37 cellular contexts compared by ENCODE assay signal in genomic region chrX:74774988-74775387, GRCh38.
A peak's percentile ranks its signal among the peaks of the same experiment; 100 is the strongest.
DNase-seq lines count a peak whose midpoint lies in the region; ATAC-seq, FAIRE-seq and TF ChIP-seq lines count a peak whose summit lies in the region.
"Had no signal": no experiment of that assay in that cellular context is flagged by ENCODE, and none has a peak within 500 bp of the region (broad histone marks: within the 10 kb centered on the region; RNA-seq: fewer than 3 reads in every experiment).

No MANE protein-coding gene starts in this region.

- H3K27ac ChIP-seq in caudate nucleus (ENCODE audit: low read depth, low read length) = peak overlapping the region; percentile 49
- H3K27ac ChIP-seq in neural cell (ENCODE audit: low read length) = peak overlapping the region; percentile 53
- no peak overlapping the region for H3K27ac ChIP-seq in neural progenitor cell
- H3K27ac ChIP-seq: 22Rv1; A549; BLaER1; BLaER1 treated with 17β-estradiol and CSF1 and Interleukin-3, amounts not matched to agents 10 nM and 100 nM; C4-2B had no signal

- no peak for ATAC-seq in HG03135 (IDR thresholded peaks at IDR 0.05; ENCODE audit: unreplicated experiment)
- ATAC-seq: A549; CD8-positive, alpha-beta T cell had no signal

- no peaks in the 10 kb centered on the region for H3K9me3 Mint-ChIP-seq in neural progenitor cell
- H3K9me3 Mint-ChIP-seq: CD4-positive, alpha-beta memory T cell; CD4-positive, alpha-beta T cell; CD8-positive, alpha-beta memory T cell; CD8-positive, alpha-beta T cell had no signal

- DNase-seq in caudate nucleus (lab: John Stamatoyannopoulos, UW) (peak in 1 of 61 donors; percentile 0), putamen (ENCODE audit: low spot score) (peak; percentile 10), NCI-H2196 treated with DMSO at 0.1 percent for 48 hours (lab: John Stamatoyannopoulos, UW; ENCODE audit: unreplicated experiment) (no peak), neural progenitor cell (ENCODE audit: low spot score) (no peak), NCI-H1048 (lab: John Stamatoyannopoulos, UW) (no peak)
- DNase-seq: 8988T; ACHN; AML-193; BE2C; C1 segment of cervical spinal cord; Caco-2; Calu3; CD4-positive, alpha-beta memory T cell; CD4-positive, alpha-beta T cell; CD4-positive, CD25-positive, alpha-beta regulatory T cell; CD8-positive, alpha-beta memory T cell; CD8-positive, alpha-beta T cell; COR-L47; DMS 273 treated with DMSO at 0.1 percent for 48 hours; DMS153; DMS53; DMS79; DMS79 treated with DMSO at 0.1 percent for 48 hours; DND-41; EL had no signal

- H3F3A ChIP-seq in neural cell (ENCODE audit: insufficient read depth, low read length, poor library complexity, severe bottlenecking) (no peaks in the 10 kb centered on the region), neural progenitor cell (ENCODE audit: low read depth) (no peaks in the 10 kb centered on the region)

- no peaks in the 10 kb centered on the region for H3K27me3 ChIP-seq in neural cell (ENCODE audit: insufficient read depth, low read depth, low read length)
- no peaks in the 10 kb centered on the region for H3K27me3 ChIP-seq in neural progenitor cell
- H3K27me3 ChIP-seq: BE2C had no signal

- no peaks in the 10 kb centered on the region for H4K20me1 ChIP-seq in neural cell (ENCODE audit: insufficient read depth)
- no peaks in the 10 kb centered on the region for H4K20me1 ChIP-seq in neural progenitor cell (ENCODE audit: low read depth)
- H4K20me1 ChIP-seq: BLaER1; BLaER1 treated with 17β-estradiol and CSF1 and Interleukin-3, amounts not matched to agents 10 nM and 100 nM had no signal

- TF ChIP-seq CTCF in neural cell (IDR thresholded peaks at IDR 0.05; ENCODE audit: poor library complexity, severe bottlenecking) (no peak), neural progenitor cell (IDR thresholded peaks at IDR 0.05) (no peak)

- peaks cover 17% of the 10 kb centered on the region for H3K4me1 Mint-ChIP-seq in neural progenitor cell
- H3K4me1 Mint-ChIP-seq: B cell; CD14-positive monocyte; CD4-positive, alpha-beta memory T cell; CD4-positive, CD25-positive, alpha-beta regulatory T cell; CD8-positive, alpha-beta memory T cell had no signal

- H3K36me3 Mint-ChIP-seq in neural progenitor cell = no peaks in the 10 kb centered on the region
- H3K36me3 Mint-ChIP-seq: CD14-positive monocyte; CD4-positive, alpha-beta memory T cell; CD4-positive, CD25-positive, alpha-beta regulatory T cell; CD8-positive, alpha-beta memory T cell; CD8-positive, alpha-beta T cell had no signal

- H3K27me3 Mint-ChIP-seq in neural progenitor cell (ENCODE audit: insufficient read depth, low read depth) = no peaks in the 10 kb centered on the region
- H3K27me3 Mint-ChIP-seq: B cell; CD4-positive, alpha-beta T cell; CD4-positive, CD25-positive, alpha-beta regulatory T cell; CD8-positive, alpha-beta memory T cell had no signal

- H3K4me3 ChIP-seq in neural cell (ENCODE audit: low read length) (peak overlapping the region; percentile 38), neural progenitor cell (no peak overlapping the region)
- H3K4me3 ChIP-seq: A549; BLaER1; BLaER1 treated with 17β-estradiol and CSF1 and Interleukin-3, amounts not matched to agents 10 nM and 100 nM had no signal

- H3K9me3 ChIP-seq in neural cell (ENCODE audit: low read length) (no peaks in the 10 kb centered on the region), neural progenitor cell (ENCODE audit: low read depth) (peaks cover 4% of the 10 kb centered on the region)
- H3K9me3 ChIP-seq: A549; BE2C; BLaER1; BLaER1 treated with 17β-estradiol and CSF1 and Interleukin-3, amounts not matched to agents 10 nM and 100 nM; Caco-2 had no signal

- no peaks in the 10 kb centered on the region for H3K79me2 ChIP-seq in neural cell (replicated peaks; ENCODE audit: insufficient read depth, low read length)
- H3K79me2 ChIP-seq in neural progenitor cell (ENCODE audit: low read depth) = no peaks in the 10 kb centered on the region

- no peaks in the 10 kb centered on the region for H3K4me1 ChIP-seq in neural progenitor cell
- H3K4me1 ChIP-seq: A549; BE2C; BLaER1; BLaER1 treated with 17β-estradiol and CSF1 and Interleukin-3, amounts not matched to agents 10 nM and 100 nM; Caco-2 had no signal

- H3K4me3 Mint-ChIP-seq in neural progenitor cell = no peak overlapping the region
- H3K4me3 Mint-ChIP-seq: B cell; CD14-positive monocyte; CD4-positive, alpha-beta memory T cell; CD4-positive, alpha-beta T cell; CD4-positive, CD25-positive, alpha-beta regulatory T cell; CD8-positive, alpha-beta memory T cell; CD8-positive, alpha-beta T cell had no signal

- no peak overlapping the region for H3K27ac Mint-ChIP-seq in neural progenitor cell
- H3K27ac Mint-ChIP-seq: B cell; CD14-positive monocyte; CD4-positive, alpha-beta T cell; CD4-positive, CD25-positive, alpha-beta regulatory T cell; CD8-positive, alpha-beta memory T cell; CD8-positive, alpha-beta T cell had no signal

- H3K4me2 ChIP-seq in neural cell (ENCODE audit: low read length) = no peak overlapping the region
- no peak overlapping the region for H3K4me2 ChIP-seq in neural progenitor cell
- H3K4me2 ChIP-seq: A549; BLaER1; BLaER1 treated with 17β-estradiol and CSF1 and Interleukin-3, amounts not matched to agents 10 nM and 100 nM had no signal

- H3K9ac ChIP-seq in neural cell (ENCODE audit: low read length) (no peak overlapping the region), neural progenitor cell (no peak overlapping the region)
- H3K9ac ChIP-seq: BLaER1; BLaER1 treated with 17β-estradiol and CSF1 and Interleukin-3, amounts not matched to agents 10 nM and 100 nM had no signal

- no peaks in the 10 kb centered on the region for H3K9me2 ChIP-seq in neural cell (ENCODE audit: insufficient read depth, low read length)

- H3K36me3 ChIP-seq in neural cell (ENCODE audit: insufficient read depth, low read length) (no peaks in the 10 kb centered on the region), neural progenitor cell (no peaks in the 10 kb centered on the region)
- H3K36me3 ChIP-seq: BE2C; BLaER1; BLaER1 treated with 17β-estradiol and CSF1 and Interleukin-3, amounts not matched to agents 10 nM and 100 nM had no signal

- peak; percentile 39 for TF ChIP-seq EP300 in neural cell (conservative IDR thresholded peaks at IDR 0.05; ENCODE audit: poor library complexity, severe bottlenecking)

- no peak overlapping the region for H2AFZ ChIP-seq in neural cell (ENCODE audit: low read depth, low read length)
- no peak overlapping the region for H2AFZ ChIP-seq in neural progenitor cell (replicated peaks)

- TF ChIP-seq RAD21 in neural cell (conservative IDR thresholded peaks at IDR 0.05) = no peak

- peak; percentile 51 for FAIRE-seq in islet of Langerhans (lab: Jason Lieb, UNC)
- FAIRE-seq: A204.1, D721Med had no signal

TF ChIP-seq in neural cell, 6 proteins besides CTCF, POLR2A, EP300 and RAD21:
- TF ChIP-seq POLR2AphosphoS5 (IDR thresholded peaks at IDR 0.05) (peak; percentile 8), SMC3 (conservative IDR thresholded peaks at IDR 0.05; ENCODE audit: poor library complexity) (no peak), REST (IDR thresholded peaks at IDR 0.05; ENCODE audit: borderline replicate concordance) (peak; percentile 90)
